In genomic region chr18:45322343-45322742, GRCh38 we compare ENCODE assay signal across 26 cellular contexts.
"Had no signal": no experiment of that assay in that cellular context is flagged by ENCODE, and none has a peak within 500 bp of the region (broad histone marks: within the 10 kb centered on the region; RNA-seq: fewer than 3 reads in every experiment).

No MANE protein-coding gene starts in this region.

- H3K27ac ChIP-seq: neutrophil, pancreas, prostate gland, stomach, thoracic aorta, thyroid gland, tibial nerve, vagina had no signal

- H3K27me3 ChIP-seq: neutrophil, pancreas, stomach, thyroid gland, tibial nerve, upper lobe of left lung, vagina had no signal

- FAIRE-seq: pancreas, small intestine, urothelium cell line had no signal

- H3K4me1 ChIP-seq: pancreas, prostate gland had no signal

- H3K9me3 ChIP-seq: neutrophil, pancreas, prostate gland, stomach, thoracic aorta, thyroid gland, tibial nerve, upper lobe of left lung, vagina had no signal

- H3K4me1 Mint-ChIP-seq: naive thymus-derived CD4-positive, alpha-beta T cell; natural killer cell; stimulated activated effector memory CD8-positive, alpha-beta T cell treated with anti-CD3 and anti-CD28 coated beads, Interleukin-12 subunit alpha, Interleukin-12 subunit beta, amount 100 ng/mL, for 72 hours; stimulated activated naive B cell treated with anti-CD40 and anti-IgM and Interleukin-4, amounts not matched to agents 10 μg/mL and 1 μg/mL and 100 μg/mL, for 72 hours had no signal

- H3K36me3 ChIP-seq: neutrophil, pancreas, prostate gland, stomach, thoracic aorta, thyroid gland, tibial nerve, upper lobe of left lung, vagina had no signal

- H3K27ac Mint-ChIP-seq: naive thymus-derived CD4-positive, alpha-beta T cell; natural killer cell; stimulated activated effector memory CD8-positive, alpha-beta T cell treated with anti-CD3 and anti-CD28 coated beads, Interleukin-12 subunit alpha, Interleukin-12 subunit beta, amount 100 ng/mL, for 72 hours; stimulated activated naive B cell treated with anti-CD40 and anti-IgM and Interleukin-4, amounts not matched to agents 10 μg/mL and 1 μg/mL and 100 μg/mL, for 72 hours; stimulated activated naive CD8-positive, alpha-beta T cell treated with anti-CD3 and anti-CD28 coated beads, Interleukin-15, Interleukin-2, amounts not matched to agents 100 ng/mL and 50 ng/mL, for 24 hours had no signal

- H3K4me3 Mint-ChIP-seq: naive thymus-derived CD4-positive, alpha-beta T cell; natural killer cell; neural crest cell; stimulated activated effector memory CD8-positive, alpha-beta T cell treated with anti-CD3 and anti-CD28 coated beads, Interleukin-12 subunit alpha, Interleukin-12 subunit beta, amount 100 ng/mL, for 72 hours; stimulated activated naive B cell treated with anti-CD40 and anti-IgM and Interleukin-4, amounts not matched to agents 10 μg/mL and 1 μg/mL and 100 μg/mL, for 72 hours; stimulated activated naive CD8-positive, alpha-beta T cell treated with anti-CD3 and anti-CD28 coated beads, Interleukin-15, Interleukin-2, amounts not matched to agents 100 ng/mL and 50 ng/mL, for 24 hours had no signal

- DNase-seq: naive thymus-derived CD4-positive, alpha-beta T cell; natural killer cell; nephron progenitor cell; pancreas; right cardiac atrium; small intestine; stimulated activated CD4-positive, alpha-beta T cell treated with anti-CD3 and anti-CD28 coated beads, Interleukin-15, amount 100 ng/mL, for 24 hours; stimulated activated CD4-positive, alpha-beta T cell treated with anti-CD3 and anti-CD28 coated beads, Interleukin-2, amount 100 ng/mL, for 24 hours; stimulated activated CD4-positive, alpha-beta T cell treated with anti-CD3 and anti-CD28 coated beads, Interleukin-2, amount 100 ng/mL, for 48 hours; stimulated activated CD4-positive, alpha-beta T cell treated with anti-CD3 and anti-CD28 coated beads, Interleukin-4, amount 100 ng/mL, for 24 hours; stimulated activated naive B cell treated with anti-CD40 and anti-IgM and Interleukin-4, amounts not matched to agents 10 μg/mL and 1 μg/mL and 100 μg/mL, for 72 hours; stimulated activated naive CD4-positive, alpha-beta T cell treated with Interleukin-2 at 50 U/mL for 16 hours; stomach; thyroid gland; trophoblast cell; upper lobe of left lung had no signal

- H3K4me3 ChIP-seq: pancreas, prostate gland, stomach, thoracic aorta, thyroid gland, tibial nerve, upper lobe of left lung, vagina had no signal

- H3K9me3 Mint-ChIP-seq: nephron progenitor cell; stimulated activated effector memory CD8-positive, alpha-beta T cell treated with anti-CD3 and anti-CD28 coated beads, Interleukin-12 subunit alpha, Interleukin-12 subunit beta, amount 100 ng/mL, for 72 hours; stimulated activated naive B cell treated with anti-CD40 and anti-IgM and Interleukin-4, amounts not matched to agents 10 μg/mL and 1 μg/mL and 100 μg/mL, for 72 hours; stimulated activated naive CD8-positive, alpha-beta T cell treated with anti-CD3 and anti-CD28 coated beads, Interleukin-15, Interleukin-2, amounts not matched to agents 100 ng/mL and 50 ng/mL, for 24 hours had no signal

- H3K36me3 Mint-ChIP-seq: naive thymus-derived CD4-positive, alpha-beta T cell; natural killer cell; stimulated activated effector memory CD8-positive, alpha-beta T cell treated with anti-CD3 and anti-CD28 coated beads, Interleukin-12 subunit alpha, Interleukin-12 subunit beta, amount 100 ng/mL, for 72 hours; stimulated activated naive B cell treated with anti-CD40 and anti-IgM and Interleukin-4, amounts not matched to agents 10 μg/mL and 1 μg/mL and 100 μg/mL, for 72 hours had no signal

- ATAC-seq: naive thymus-derived CD4-positive, alpha-beta T cell; natural killer cell; sciatic nerve; stimulated activated effector memory CD8-positive, alpha-beta T cell treated with anti-CD3 and anti-CD28 coated beads, Interleukin-12 subunit alpha, Interleukin-12 subunit beta, amount 100 ng/mL, for 72 hours; stimulated activated naive B cell treated with anti-CD40 and anti-IgM and Interleukin-4, amounts not matched to agents 10 μg/mL and 1 μg/mL and 100 μg/mL, for 72 hours had no signal
